Comparison of ENCODE assay signal across 1 cellular context in the genomic region with DNA sequence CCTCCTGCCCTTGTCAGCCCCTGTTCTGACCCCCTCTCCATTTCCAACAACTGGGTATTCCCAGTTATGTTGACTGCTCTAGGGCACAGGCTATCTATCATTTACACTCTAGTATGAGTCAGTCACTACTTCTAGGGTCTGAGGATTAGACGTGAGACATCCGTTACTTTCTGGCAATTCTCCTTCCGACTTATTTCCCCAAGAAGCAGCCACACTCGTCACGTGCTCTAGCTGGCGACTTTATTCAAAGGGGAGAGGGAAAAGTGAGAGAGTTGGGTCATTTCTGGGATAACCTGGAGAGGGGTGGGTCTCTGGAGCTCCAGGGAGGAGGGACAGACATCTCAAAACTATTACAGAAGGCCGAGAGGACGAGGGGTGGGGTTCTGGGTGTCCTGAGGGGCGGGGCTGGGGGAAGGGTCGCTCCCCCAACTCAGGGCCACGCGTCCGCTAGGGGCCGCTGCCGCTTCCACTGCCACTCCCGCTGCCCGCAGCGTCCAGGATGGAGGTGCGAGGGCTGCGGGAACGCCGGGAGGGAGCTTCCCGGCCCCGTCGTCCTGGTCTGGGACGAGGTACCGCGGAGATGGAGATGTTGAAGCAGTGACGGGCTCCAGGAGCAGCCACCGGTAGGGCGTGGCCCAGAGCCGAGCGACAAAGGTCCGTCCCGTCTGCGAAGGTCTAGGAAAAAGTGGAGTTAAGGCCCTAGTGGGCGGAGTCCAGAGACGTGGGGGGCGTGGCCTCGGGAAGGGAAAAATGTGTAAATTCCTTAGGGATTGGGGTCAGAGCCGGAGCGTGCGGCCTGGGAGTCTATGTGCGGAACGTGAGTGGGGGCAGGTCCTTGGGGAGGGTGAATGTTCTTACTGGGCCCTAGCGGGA.
TF ChIP-seq lines count a peak whose summit lies in the region.

No MANE protein-coding gene starts in this region.

TF ChIP-seq in endothelial cell of umbilical vein, 7 proteins besides CTCF, POLR2A, EP300 and RAD21:
- TF ChIP-seq POLR2AphosphoS5 (IDR thresholded peaks at IDR 0.05; ENCODE audit: insufficient read depth, low read depth, low read length): no peak
- TF ChIP-seq, protein P1, sequence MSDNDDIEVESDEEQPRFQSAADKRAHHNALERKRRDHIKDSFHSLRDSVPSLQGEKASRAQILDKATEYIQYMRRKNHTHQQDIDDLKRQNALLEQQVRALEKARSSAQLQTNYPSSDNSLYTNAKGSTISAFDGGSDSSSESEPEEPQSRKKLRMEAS (IDR thresholded peaks at IDR 0.05; ENCODE audit: insufficient read depth, insufficient read length): no peak
- TF ChIP-seq JUN (IDR thresholded peaks at IDR 0.05; ENCODE audit: borderline replicate concordance, insufficient read depth, insufficient read length, low read depth): no peak
